Comparison of ENCODE assay signal across 26 cellular contexts in the genomic region with DNA sequence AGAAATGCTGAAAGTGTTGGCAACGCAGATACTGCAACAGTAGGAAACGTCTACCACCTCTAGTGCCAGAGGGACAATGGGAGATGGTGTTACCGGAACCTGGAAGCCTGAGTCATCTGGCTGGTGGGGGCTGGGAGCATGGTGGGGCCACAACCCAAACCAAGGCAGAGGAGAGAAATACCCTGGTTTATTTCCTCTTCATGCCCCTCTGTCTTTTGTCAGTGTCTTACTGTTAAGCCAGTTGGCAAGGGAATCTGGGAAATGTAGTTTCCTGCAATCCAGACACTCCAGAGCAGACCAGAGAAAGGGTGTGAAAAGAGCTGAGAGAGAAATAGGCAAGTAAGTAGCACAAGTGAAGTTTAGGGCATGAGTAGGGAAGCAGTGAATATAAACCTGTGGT.
"Had no signal": no experiment of that assay in that cellular context is flagged by ENCODE, and none has a peak within 500 bp of the region (broad histone marks: within the 10 kb centered on the region; RNA-seq: fewer than 3 reads in every experiment).

No MANE protein-coding gene starts in this region.

- H3K9me3 Mint-ChIP-seq: activated CD4-positive, alpha-beta memory T cell treated with anti-CD3 and anti-CD28 coated beads, Interleukin-2, amount 10 ng/mL, durations not matched to agents 7 days and 5 days; activated CD4-positive, alpha-beta T cell treated with anti-CD3 and anti-CD28 coated beads, Interleukin-2, amount 10 ng/mL, durations not matched to agents 7 days and 5 days; activated naive CD4-positive, alpha-beta T cell treated with anti-CD3 and anti-CD28 coated beads, Interleukin-2, amount 10 ng/mL, durations not matched to agents 7 days and 5 days; activated naive CD8-positive, alpha-beta T cell treated with anti-CD3 and anti-CD28 coated beads, Interleukin-2, amount 10 ng/mL, durations not matched to agents 7 days and 5 days; activated T-cell treated with anti-CD3 and anti-CD28 coated beads, Interleukin-2, amount 50 U/mL, for 24 hours; mesothelial cell of epicardium; naive B cell had no signal

- H3K27me3 ChIP-seq: ascending aorta, cardiac muscle cell, esophagus squamous epithelium, tibial nerve had no signal

- ATAC-seq: psoas muscle had no signal

- H3K9me3 ChIP-seq: ascending aorta, esophagus squamous epithelium, left ventricle myocardium inferior, psoas muscle, tibial nerve had no signal

- H3K27ac Mint-ChIP-seq: activated CD4-positive, alpha-beta memory T cell treated with anti-CD3 and anti-CD28 coated beads, Interleukin-2, amount 10 ng/mL, durations not matched to agents 7 days and 5 days; activated CD4-positive, alpha-beta T cell treated with anti-CD3 and anti-CD28 coated beads, Interleukin-2, amount 10 ng/mL, durations not matched to agents 7 days and 5 days; activated naive CD4-positive, alpha-beta T cell treated with anti-CD3 and anti-CD28 coated beads, Interleukin-2, amount 10 ng/mL, durations not matched to agents 7 days and 5 days; activated naive CD8-positive, alpha-beta T cell treated with anti-CD3 and anti-CD28 coated beads, Interleukin-2, amount 10 ng/mL, durations not matched to agents 7 days and 5 days; activated T-cell treated with anti-CD3 and anti-CD28 coated beads, Interleukin-2, amount 50 U/mL, for 24 hours; brain; mesothelial cell of epicardium had no signal

- H3K4me1 ChIP-seq: ascending aorta, esophagus squamous epithelium, left ventricle myocardium inferior, parathyroid adenoma, psoas muscle, tibial nerve had no signal

- DNase-seq: activated CD4-positive, alpha-beta memory T cell treated with anti-CD3 and anti-CD28 coated beads, Interleukin-2, amount 10 ng/mL, durations not matched to agents 7 days and 5 days; activated CD4-positive, alpha-beta T cell treated with anti-CD3 and anti-CD28 coated beads for 1 hour; activated CD4-positive, alpha-beta T cell treated with anti-CD3 and anti-CD28 coated beads, Interleukin-2, amount 10 ng/mL, durations not matched to agents 7 days and 5 days; activated CD8-positive, alpha-beta memory T cell treated with anti-CD3 and anti-CD28 coated beads, Interleukin-2, amount 50 U/mL, for 48 hours; activated gamma-delta T cell; activated naive CD4-positive, alpha-beta T cell treated with anti-CD3 and anti-CD28 coated beads, Interleukin-2, amount 10 ng/mL, durations not matched to agents 7 days and 5 days; activated naive CD8-positive, alpha-beta T cell treated with anti-CD3 and anti-CD28 coated beads, Interleukin-2, amount 10 ng/mL, durations not matched to agents 7 days and 5 days; activated T-cell treated with anti-CD3 and anti-CD28 coated beads, Interleukin-2, amount 50 U/mL, for 24 hours; esophagus squamous epithelium; foreskin melanocyte; left ventricle myocardium inferior; mammary epithelial cell; naive B cell; nucleus accumbens; psoas muscle; stimulated activated CD4-positive, alpha-beta T cell treated with anti-CD3 and anti-CD28 coated beads, Interleukin-1b, Interleukin-23, amount 100 ng/mL, for 48 hours; stimulated activated naive CD4-positive, alpha-beta T cell treated with Interleukin-2 at 50 U/mL for 16 hours; T-helper 2 cell had no signal

- H3K4me3 Mint-ChIP-seq: activated CD4-positive, alpha-beta memory T cell treated with anti-CD3 and anti-CD28 coated beads, Interleukin-2, amount 10 ng/mL, durations not matched to agents 7 days and 5 days; activated CD4-positive, alpha-beta T cell treated with anti-CD3 and anti-CD28 coated beads, Interleukin-2, amount 10 ng/mL, durations not matched to agents 7 days and 5 days; activated naive CD4-positive, alpha-beta T cell treated with anti-CD3 and anti-CD28 coated beads, Interleukin-2, amount 10 ng/mL, durations not matched to agents 7 days and 5 days; activated naive CD8-positive, alpha-beta T cell treated with anti-CD3 and anti-CD28 coated beads, Interleukin-2, amount 10 ng/mL, durations not matched to agents 7 days and 5 days; activated T-cell treated with anti-CD3 and anti-CD28 coated beads, Interleukin-2, amount 50 U/mL, for 24 hours; brain; mesothelial cell of epicardium; naive B cell had no signal

- H3K4me3 ChIP-seq: ascending aorta, cardiac muscle cell, esophagus squamous epithelium, left ventricle myocardium inferior, psoas muscle, smooth muscle cell, tibial nerve had no signal

- H3K9ac ChIP-seq: parathyroid adenoma had no signal

- H3K27me3 Mint-ChIP-seq: activated T-cell treated with anti-CD3 and anti-CD28 coated beads, Interleukin-2, amount 50 U/mL, for 24 hours; naive B cell had no signal

- H3K27ac ChIP-seq: ascending aorta, cardiac muscle cell, epithelial cell of prostate, esophagus squamous epithelium, left ventricle myocardium inferior, parathyroid adenoma, psoas muscle, tibial nerve had no signal

- H3K4me1 Mint-ChIP-seq: activated CD4-positive, alpha-beta memory T cell treated with anti-CD3 and anti-CD28 coated beads, Interleukin-2, amount 10 ng/mL, durations not matched to agents 7 days and 5 days; activated CD4-positive, alpha-beta T cell treated with anti-CD3 and anti-CD28 coated beads, Interleukin-2, amount 10 ng/mL, durations not matched to agents 7 days and 5 days; activated naive CD4-positive, alpha-beta T cell treated with anti-CD3 and anti-CD28 coated beads, Interleukin-2, amount 10 ng/mL, durations not matched to agents 7 days and 5 days; activated naive CD8-positive, alpha-beta T cell treated with anti-CD3 and anti-CD28 coated beads, Interleukin-2, amount 10 ng/mL, durations not matched to agents 7 days and 5 days; brain; mesothelial cell of epicardium; naive B cell had no signal
